ENCODE assay signal across 8 cellular contexts in the genomic region with DNA sequence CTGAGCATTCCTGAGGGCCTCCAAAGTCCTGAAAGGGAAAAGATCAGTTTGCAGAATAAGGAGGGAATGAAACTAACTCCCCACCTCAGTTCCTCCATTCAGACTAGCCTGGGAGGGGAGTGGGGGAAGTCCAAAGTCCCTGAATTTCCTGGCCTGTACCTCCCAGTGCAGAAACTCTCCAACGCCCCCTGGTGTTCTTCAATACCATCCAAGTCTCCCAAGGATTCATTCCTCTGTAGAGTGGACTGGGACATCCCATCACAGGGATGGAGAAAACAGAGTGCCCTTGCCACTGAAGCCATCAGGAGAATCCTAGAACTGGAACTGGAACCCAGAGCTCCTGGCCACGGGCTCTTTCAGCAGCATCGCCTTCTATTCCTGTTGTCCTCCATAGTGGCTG. TPM values are rescaled to one million over a fixed set of nuclear protein-coding genes. Genes with fewer than 3 reads are reported as not detected.
A peak's percentile ranks its signal among the peaks of the same experiment; 100 is the strongest.
DNase-seq lines count a peak whose midpoint lies in the region; ATAC-seq and TF ChIP-seq lines count a peak whose summit lies in the region.

No MANE protein-coding gene starts in this region.

- H3K36me3 ChIP-seq in Panc1 (ENCODE audit: control insufficient read depth, insufficient read depth, low read length) (peaks cover 3% of the 10 kb centered on the region; the same call in 1 of the 2 replicates), esophagus muscularis mucosa (no peaks in the 10 kb centered on the region), neural progenitor cell (no peaks in the 10 kb centered on the region)

- H3K9me3 ChIP-seq in Panc1 (ENCODE audit: control insufficient read depth, insufficient read depth, low read depth, low read length) (peaks cover 11% of the 10 kb centered on the region; the same call in 1 of the 2 replicates), esophagus muscularis mucosa (peaks cover 0 to 13% (median 11%) of the 10 kb centered on the region in 4 donors), neural progenitor cell (ENCODE audit: low read depth) (no peaks in the 10 kb centered on the region)

- in situ Hi-C loops in ACHN (cut with HindIII; ENCODE audit: low pct_ligation_motif_present, low pct_unique_long_range_greater_than_20kb, low sequenced_read_pairs): no loop called here
- in situ Hi-C loops in GM13976 (cut with MboI; ENCODE audit: low sequenced_read_pairs, unreplicated experiment): no loop called here
- in situ Hi-C loops in Panc1 (cut with HindIII; ENCODE audit: low pct_unique_long_range_greater_than_20kb, low sequenced_read_pairs): no loop called here

- ATAC-seq in Panc1: peak; percentile 73
- no peak for ATAC-seq in activated CD4-positive, CD25-positive, alpha-beta regulatory T cell treated with anti-CD3 and anti-CD28 coated beads, Interleukin-2, amount 50 U/mL, for 24 hours

- H3K27me3 Mint-ChIP-seq in neural progenitor cell (ENCODE audit: insufficient read depth, low read depth): peaks cover 42% of the 10 kb centered on the region

- intact Hi-C loops in Panc1 (cut with micrococcal nuclease; ENCODE audit: unreplicated experiment) (loop anchor here (2.0 to 5.0 kb wide), 3 partner anchors 57 to 155 kb away; no protein-coding TSS in a partner anchor), esophagus muscularis mucosa (cut with DNase I) (loop anchor here (5.0 kb wide), 1 partner anchor 158 kb away; no protein-coding TSS in a partner anchor)

- H3K27ac Mint-ChIP-seq in neural progenitor cell: no peak overlapping the region

- no peak overlapping the region for H3K27ac ChIP-seq in Panc1 (ENCODE audit: low read length)
- H3K27ac ChIP-seq in esophagus muscularis mucosa (replicated peaks in 1 of 4): no peak overlapping the region
- H3K27ac ChIP-seq in neural progenitor cell: no peak overlapping the region

- H3K36me3 Mint-ChIP-seq in neural progenitor cell: no peaks in the 10 kb centered on the region

- BruUV-seq in Panc1 (replicated peaks; lab: Mats Ljungman, UMichigan): no TSS peak

- peak overlapping the region; percentile 85 for H3K4me3 Mint-ChIP-seq in neural progenitor cell

- H3K4me3 ChIP-seq in Panc1 (ENCODE audit: low read depth in 2 of 2, low read length in 2 of 2) (no peak overlapping the region), esophagus muscularis mucosa (no peak overlapping the region), neural progenitor cell (no peak overlapping the region)

- DNase-seq in ACHN (peak; percentile 69), GM13976 (ENCODE audit: low spot score) (peak; percentile 46), Panc1 (ENCODE audit: low read depth, low spot score) (no peak), esophagus muscularis mucosa (ENCODE audit: extremely low spot score) (no peak), neural progenitor cell (ENCODE audit: low spot score) (peak; percentile 84), NCI-H345 (lab: John Stamatoyannopoulos, UW) (no peak)
- DNase-seq in activated naive CD4-positive, alpha-beta T cell treated with Interleukin-2 at 50 U/mL for 16 hours: no peak

- H3K4me1 ChIP-seq in Panc1 (ENCODE audit: control insufficient read depth, insufficient read depth, low read length) (peaks cover 9% of the 10 kb centered on the region), esophagus muscularis mucosa (peaks cover 19 to 32% (median 27%) of the 10 kb centered on the region in 4 donors), neural progenitor cell (peaks cover 12% of the 10 kb centered on the region)

- H3K27me3 ChIP-seq in Panc1 (ENCODE audit: control insufficient read depth, insufficient read depth, low read length) (peaks cover 7% of the 10 kb centered on the region), esophagus muscularis mucosa (peaks cover 0 to 28% (median 8%) of the 10 kb centered on the region in 4 donors), neural progenitor cell (peaks cover 26% of the 10 kb centered on the region)

- H2AFZ ChIP-seq in neural progenitor cell (replicated peaks): peak overlapping the region; percentile 5

- POLR2A ChIA-PET in Panc1 (lab: Charles Lee): no interaction called here

- H3K79me2 ChIP-seq in neural progenitor cell (ENCODE audit: low read depth): no peaks in the 10 kb centered on the region

- CTCF ChIA-PET in Panc1 (lab: Charles Lee): interaction anchor here (0.8 to 1.1 kb wide), 3 partner anchors 14 to 187 kb away, joined by 3 to 6 read pairs (median 3); no protein-coding TSS in a partner anchor

- no peak for TF ChIP-seq EP300 in esophagus muscularis mucosa (IDR thresholded peaks at IDR 0.05)

- H4K20me1 ChIP-seq in neural progenitor cell (ENCODE audit: low read depth): no peaks in the 10 kb centered on the region

- H3K9me3 Mint-ChIP-seq in neural progenitor cell: no peaks in the 10 kb centered on the region

- TF ChIP-seq CTCF in GM13976 (IDR thresholded peaks at IDR 0.05; ENCODE audit: borderline replicate concordance, control extremely low read depth, extremely low read depth, insufficient read depth, missing control alignments): no peak
- TF ChIP-seq CTCF in Panc1 (IDR thresholded peaks at IDR 0.05): peak; percentile 92
- TF ChIP-seq CTCF in esophagus muscularis mucosa (IDR thresholded peaks at IDR 0.05): peak; percentile 46 to 60 (median 51)
- TF ChIP-seq CTCF in neural progenitor cell (IDR thresholded peaks at IDR 0.05): peak; percentile 82

- no peak overlapping the region for H3K4me2 ChIP-seq in neural progenitor cell

- peaks cover 8% of the 10 kb centered on the region for H3K4me1 Mint-ChIP-seq in neural progenitor cell

- TF ChIP-seq POLR2A in esophagus muscularis mucosa (IDR thresholded peaks at IDR 0.05; ENCODE audit: low read depth): no peak

- H3F3A ChIP-seq in neural progenitor cell (ENCODE audit: low read depth): peaks cover 33% of the 10 kb centered on the region

- H3K9ac ChIP-seq in neural progenitor cell: no peak overlapping the region

- 48% methylated on average over 3 of the region's 3 CpGs for WGBS in esophagus muscularis mucosa

RNA-seq across cellular contexts. Expression of a gene that starts 1.6 kb away (rescaled TPM):
- total RNA-seq in Panc1 (2021; ENCODE audit: unreplicated experiment) (1.0 TPM), esophagus muscularis mucosa (1 to 10 TPM; 1.2 to 4.2 (median 2.6) TPM), neural progenitor cell (ENCODE audit: low replicate concordance) (1.3 and 9.5 TPM in 2 replicates)
- polyA plus RNA-seq in Panc1 (2012; ENCODE audit: insufficient read length): 0.31 TPM

Comparison
In these comparisons a context has a peak if more than half of its experiments do, and no peak if none do; other contexts are left out.
1. DNase-seq: peak in ACHN (single experiment), GM13976 (single experiment) and neural progenitor cell (single experiment); none in Panc1 (single experiment), esophagus muscularis mucosa (single experiment), NCI-H345 (single experiment) and activated naive CD4-positive, alpha-beta T cell treated with Interleukin-2 at 50 U/mL for 16 hours (single experiment).